In the genomic region with DNA sequence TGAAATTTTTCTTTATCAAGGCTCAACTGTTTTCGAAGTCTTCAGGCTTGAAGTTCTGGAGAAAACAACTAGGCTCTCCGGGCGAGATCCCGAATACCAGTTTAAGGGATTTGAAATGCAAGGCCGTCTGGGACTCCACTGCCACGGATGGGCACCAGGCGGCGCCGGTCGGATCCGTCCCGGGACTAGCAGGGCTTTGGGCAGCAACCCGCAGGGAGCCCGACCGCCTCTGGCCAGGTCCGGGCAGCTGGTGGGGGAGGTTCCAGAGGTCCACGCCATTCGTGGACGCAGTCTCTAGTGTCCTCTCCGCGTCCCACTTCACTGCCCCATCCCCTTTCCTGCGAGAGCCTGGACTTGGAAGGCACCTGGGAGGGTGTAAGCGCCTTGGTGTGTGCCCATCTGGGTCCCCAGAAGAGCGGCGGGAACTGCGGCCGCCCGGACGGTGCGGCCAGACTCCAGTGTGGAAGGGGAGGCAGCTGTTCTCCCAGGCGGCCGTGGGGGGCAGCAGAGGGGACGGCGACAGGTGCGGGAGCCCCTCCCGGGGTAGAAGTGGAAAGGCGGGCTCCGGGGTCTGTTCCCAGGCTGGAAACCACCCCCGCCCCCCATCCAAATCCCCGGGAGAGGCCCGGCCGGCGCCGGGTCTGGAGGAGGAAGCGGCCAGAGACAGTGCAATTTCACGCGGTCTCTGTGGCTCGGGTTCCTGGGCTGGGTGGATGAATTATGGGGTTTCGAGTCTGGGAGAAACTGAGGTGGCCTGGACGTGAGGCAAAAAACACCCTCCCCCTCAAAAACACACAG, we compare ENCODE assay signal across 8 cellular contexts. TPM values are rescaled to one million over a fixed set of nuclear protein-coding genes. Genes with fewer than 3 reads are reported as not detected.
A peak's percentile ranks its signal among the peaks of the same experiment; 100 is the strongest.
DNase-seq lines count a peak whose midpoint lies in the region; ATAC-seq, FAIRE-seq and TF ChIP-seq lines count a peak whose summit lies in the region.

No MANE protein-coding gene starts in this region.

- WGBS in right lobe of liver (ENCODE audit: insufficient coverage, low coverage, low lambda C conversion rate, missing lambda C conversion rate): 5% methylated on average over 22 of the region's 50 CpGs

- H3K27ac ChIP-seq in right lobe of liver: peak overlapping the region; percentile 91 to 99 (median 93)

- TF ChIP-seq CTCF in right lobe of liver (IDR thresholded peaks at IDR 0.05): peak; percentile 73 to 79 (median 76)

- intact Hi-C loops in activated CD4-positive, alpha-beta memory T cell treated with anti-CD3 and anti-CD28 coated beads for 36 hours (cut with micrococcal nuclease): loop anchor here (1.0 to 2.0 kb wide), 2 partner anchors 25 to 38 kb away; partner anchors contain the start of genes PA2G4 and RPL41
- intact Hi-C loops in right lobe of liver (cut with DNase I): no loop called here

- CTCF ChIA-PET in activated CD4-positive, alpha-beta memory T cell treated with anti-CD3 and anti-CD28 coated beads for 36 hours (lab: Charles Lee): interaction anchor here (0.5 to 3.3 kb wide), 8 partner anchors 12 to 94 kb away, joined by 3 to 16 read pairs (median 4); partner anchors contain the start of genes PA2G4 and ZC3H10

- H3K27me3 ChIP-seq in right lobe of liver: no peaks in the 10 kb centered on the region

- peak overlapping the region; percentile 74 for H3K4me3 Mint-ChIP-seq in activated CD4-positive, alpha-beta memory T cell treated with anti-CD3 and anti-CD28 coated beads for 36 hours

- H3K4me3 ChIP-seq in right lobe of liver: peak overlapping the region; percentile 82 to 92 (median 90)

- H3K4me1 Mint-ChIP-seq in activated CD4-positive, alpha-beta memory T cell treated with anti-CD3 and anti-CD28 coated beads for 36 hours (ENCODE audit: low read depth): peaks cover 5% of the 10 kb centered on the region

- H3K27me3 Mint-ChIP-seq in activated CD4-positive, alpha-beta memory T cell treated with anti-CD3 and anti-CD28 coated beads for 36 hours: peaks cover 7% of the 10 kb centered on the region

- H3K27ac Mint-ChIP-seq in activated CD4-positive, alpha-beta memory T cell treated with anti-CD3 and anti-CD28 coated beads for 36 hours: no peak overlapping the region

- TF ChIP-seq POLR2A in right lobe of liver (IDR thresholded peaks at IDR 0.05): peak; percentile 77

- H3K36me3 ChIP-seq in right lobe of liver: peaks cover 0 to 9% (median 4%) of the 10 kb centered on the region in 4 donors

- POLR2A ChIA-PET in activated CD4-positive, alpha-beta memory T cell treated with anti-CD3 and anti-CD28 coated beads for 36 hours (lab: Charles Lee): interaction anchor here (4.9 kb wide), 1 partner anchor 25 kb away, joined by 23 read pairs; the partner anchor contains the start of gene PA2G4

- DNase-seq in NCI-H526 treated with DMSO at 0.1 percent for 48 hours (lab: John Stamatoyannopoulos, UW) (peak; percentile 76), ecto neural progenitor cell (ENCODE audit: low spot score) (peak; percentile 98), right lobe of liver (peak; percentile 92 to 93 (median 93))
- peak; percentile 74 for DNase-seq in activated CD4-positive, alpha-beta memory T cell treated with anti-CD3 and anti-CD28 coated beads for 36 hours
- peak; percentile 51 for DNase-seq in stimulated activated CD4-positive, alpha-beta T cell treated with anti-CD3 and anti-CD28 coated beads, Interleukin-4, amount 100 ng/mL, for 24 hours

- no peaks in the 10 kb centered on the region for H3K9me3 ChIP-seq in right lobe of liver

- H3K9me3 Mint-ChIP-seq in activated CD4-positive, alpha-beta memory T cell treated with anti-CD3 and anti-CD28 coated beads for 36 hours: no peaks in the 10 kb centered on the region

- FAIRE-seq in G401.6 (lab: Jason Lieb, UNC): peak; percentile 84

- H3K36me3 Mint-ChIP-seq in activated CD4-positive, alpha-beta memory T cell treated with anti-CD3 and anti-CD28 coated beads for 36 hours: no peaks in the 10 kb centered on the region

- H3K4me1 ChIP-seq in right lobe of liver: peaks cover 0 to 31% (median 7%) of the 10 kb centered on the region in 4 donors

- ATAC-seq in HG02852 (IDR thresholded peaks at IDR 0.05; ENCODE audit: unreplicated experiment): peak; percentile 48
- ATAC-seq in right lobe of liver: peak; percentile 56 to 71 (median 64)
- ATAC-seq in HG02623 (IDR thresholded peaks at IDR 0.05; ENCODE audit: unreplicated experiment): no peak

RNA-seq across cellular contexts. Expression of gene ERBB3, which starts 0.8 kb away (rescaled TPM):
- under 1 TPM; 0.82 to 0.86 TPM for total RNA-seq in activated CD4-positive, alpha-beta memory T cell treated with anti-CD3 and anti-CD28 coated beads for 36 hours
- total RNA-seq in right lobe of liver: 100 to 1,000 TPM in 1 of 6 experiments, 10 to 100 TPM in 5; 39.1 to 139 (median 66.9) TPM

RNA-seq across cellular contexts. Expression of gene PA2G4, which starts 25.2 kb away (rescaled TPM):
- 100 to 1,000 TPM; 399 to 410 TPM for total RNA-seq in activated CD4-positive, alpha-beta memory T cell treated with anti-CD3 and anti-CD28 coated beads for 36 hours
- 10 to 100 TPM; 29.7 to 82.4 (median 36.6) TPM for total RNA-seq in right lobe of liver

RNA-seq across cellular contexts. Expression of gene RPL41, which starts 37.3 kb away (rescaled TPM):
- total RNA-seq in activated CD4-positive, alpha-beta memory T cell treated with anti-CD3 and anti-CD28 coated beads for 36 hours: 1,000 to 10,000 TPM; 5,210 to 5,251 TPM
- 1,000 to 10,000 TPM in 4 of 6 experiments, 100 to 1,000 TPM in 2; 516 to 1,547 (median 1,257) TPM for total RNA-seq in right lobe of liver

RNA-seq across cellular contexts. Expression of gene RPS26, which starts 37.4 kb away (rescaled TPM):
- 10 to 100 TPM; 28.1 to 40.7 TPM for total RNA-seq in activated CD4-positive, alpha-beta memory T cell treated with anti-CD3 and anti-CD28 coated beads for 36 hours
- 100 to 1,000 TPM in 2 of 6 experiments, 10 to 100 TPM in 4; 17.2 to 600 (median 24.9) TPM for total RNA-seq in right lobe of liver

RNA-seq across cellular contexts. Expression of gene ZC3H10, which starts 38.9 kb away (rescaled TPM):
- 1 to 10 TPM; 5.1 to 7.2 TPM for total RNA-seq in activated CD4-positive, alpha-beta memory T cell treated with anti-CD3 and anti-CD28 coated beads for 36 hours
- 1 to 10 TPM; 1.7 to 5.4 (median 3.2) TPM for total RNA-seq in right lobe of liver

Comparison
In these comparisons a context has a peak if more than half of its experiments do, and no peak if none do; other contexts are left out.
1. RNA of gene ERBB3, which starts 0.8 kb away (total RNA-seq): 39.1 to 139 TPM in right lobe of liver; 0.82 to 0.86 TPM in activated CD4-positive, alpha-beta memory T cell treated with anti-CD3 and anti-CD28 coated beads for 36 hours; every median in the first group is over 10 times any median in the second.
2. RNA of gene PA2G4, which starts 25.2 kb away (total RNA-seq): 399 to 410 TPM in activated CD4-positive, alpha-beta memory T cell treated with anti-CD3 and anti-CD28 coated beads for 36 hours; 29.7 to 82.4 TPM in right lobe of liver; every median in the first group is over 4 times any median in the second.
3. Peak in every context shown above with its lines, with median percentiles within 50 percentile points of each other: DNase-seq.